8 cellular contexts compared by ENCODE assay signal in the genomic region with DNA sequence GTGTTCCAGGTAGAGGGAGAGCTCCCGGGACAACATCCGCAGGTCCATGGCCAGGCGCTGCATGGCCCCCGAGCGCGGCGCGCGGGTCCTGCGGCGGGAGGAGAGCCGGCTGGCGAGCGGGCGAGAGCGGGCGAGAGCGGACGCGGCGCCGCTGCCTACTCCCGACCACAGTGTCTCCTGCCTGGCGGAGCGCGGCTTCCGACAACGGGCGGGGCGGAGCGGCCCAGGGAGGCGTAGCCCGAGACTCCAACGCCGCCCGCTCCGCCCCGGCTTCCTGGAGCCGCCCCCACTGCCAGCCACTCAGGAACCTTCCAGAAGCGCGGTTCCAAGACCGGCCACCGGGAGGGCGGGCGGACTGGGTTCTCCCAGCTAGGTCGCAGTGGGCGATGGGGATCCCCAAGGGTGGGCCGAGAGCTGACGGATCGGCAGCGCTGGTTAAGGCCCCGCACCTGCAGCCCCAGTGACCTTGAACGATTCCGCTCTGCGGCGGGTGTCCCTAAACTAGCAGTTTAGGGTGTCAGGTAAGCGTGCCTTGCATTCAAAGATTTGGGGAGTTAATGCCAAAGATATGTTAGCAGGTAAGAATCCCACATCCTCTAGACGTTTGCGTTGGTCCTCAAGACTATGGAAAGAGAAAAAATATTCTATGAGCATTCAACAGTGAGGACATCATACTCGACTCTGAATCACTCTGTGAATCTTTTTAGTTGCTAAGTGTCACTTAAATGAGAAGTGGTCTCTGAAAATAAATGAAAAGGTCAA. TPM values are rescaled to one million over a fixed set of nuclear protein-coding genes. Genes with fewer than 3 reads are reported as not detected.
DNase-seq lines count a peak whose midpoint lies in the region; FAIRE-seq and TF ChIP-seq lines count a peak whose summit lies in the region.

A gene with protein sequence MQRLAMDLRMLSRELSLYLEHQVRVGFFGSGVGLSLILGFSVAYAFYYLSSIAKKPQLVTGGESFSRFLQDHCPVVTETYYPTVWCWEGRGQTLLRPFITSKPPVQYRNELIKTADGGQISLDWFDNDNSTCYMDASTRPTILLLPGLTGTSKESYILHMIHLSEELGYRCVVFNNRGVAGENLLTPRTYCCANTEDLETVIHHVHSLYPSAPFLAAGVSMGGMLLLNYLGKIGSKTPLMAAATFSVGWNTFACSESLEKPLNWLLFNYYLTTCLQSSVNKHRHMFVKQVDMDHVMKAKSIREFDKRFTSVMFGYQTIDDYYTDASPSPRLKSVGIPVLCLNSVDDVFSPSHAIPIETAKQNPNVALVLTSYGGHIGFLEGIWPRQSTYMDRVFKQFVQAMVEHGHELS (minus strand): TSS at position 172 of the 762 bp plus-strand sequence. CDS start 109 bp downstream, at position 63.

- H3K9ac ChIP-seq in Loucy (ENCODE audit: low read depth, low read length, poor library complexity, severe bottlenecking) (peak within 1 kb of the TSS; percentile 81), subcutaneous abdominal adipose tissue (ENCODE audit: low read length in 5 of 5) (peak within 1 kb of the TSS; percentile 72 to 83 (median 79))

- in situ Hi-C loops in G401 (cut with HindIII; ENCODE audit: low sequenced_read_pairs) = no loop called here

- H3K4me1 ChIP-seq in Loucy (ENCODE audit: insufficient read depth, low read length, poor library complexity, severe bottlenecking) (peaks cover 26% of the 10 kb centered on the region), neuron (ENCODE audit: insufficient read depth, low read length) (peaks cover 9% of the 10 kb centered on the region), subcutaneous abdominal adipose tissue (ENCODE audit: control insufficient read depth in 5 of 5, insufficient read depth in 5 of 5, low read length in 5 of 5) (peaks cover 0 to 26% (median 17%) of the 10 kb centered on the region in 5 donors)

- H3K79me2 ChIP-seq in Loucy (ENCODE audit: insufficient read depth, low read length) = peaks cover 31% of the 10 kb centered on the region

- H3F3A ChIP-seq in Loucy (ENCODE audit: low read depth) = no peaks in the 10 kb centered on the region

- peak within 1 kb of the TSS; percentile 90 for H3K27ac ChIP-seq in subcutaneous abdominal adipose tissue (ENCODE audit: low read depth, low read length)

- FAIRE-seq in H54 (lab: Jason Lieb, UNC) = no peak

- H2AFZ ChIP-seq in Loucy (ENCODE audit: low read length) = peak within 1 kb of the TSS; percentile 98
- H2AFZ ChIP-seq in neuron (ENCODE audit: low read depth, low read length) = peak within 1 kb of the TSS; percentile 94

- TF ChIP-seq POLR2A in H54 (IDR thresholded peaks at IDR 0.05; ENCODE audit: low read depth, low read length) = peak; percentile 92

- no peaks in the 10 kb centered on the region for H3K27me3 ChIP-seq in Loucy (ENCODE audit: insufficient read depth, low read length, poor library complexity, severe bottlenecking)
- no peaks in the 10 kb centered on the region for H3K27me3 ChIP-seq in neuron (ENCODE audit: insufficient read depth, low read length)
- no peaks in the 10 kb centered on the region for H3K27me3 ChIP-seq in subcutaneous abdominal adipose tissue (ENCODE audit: control insufficient read depth in 5 of 5, insufficient read depth in 4 of 5, low read length in 5 of 5)

- no peaks in the 10 kb centered on the region for H3K36me3 ChIP-seq in Loucy (ENCODE audit: insufficient read depth, low read length)
- H3K36me3 ChIP-seq in neuron (ENCODE audit: insufficient read depth, low read length) = peaks cover 8% of the 10 kb centered on the region
- H3K36me3 ChIP-seq in subcutaneous abdominal adipose tissue (ENCODE audit: control insufficient read depth in 5 of 5, insufficient read depth in 5 of 5, low read length in 5 of 5) = peaks cover 0 to 3% (median 0%) of the 10 kb centered on the region in 5 donors

- H3K4me3 ChIP-seq in Loucy (ENCODE audit: low read length, poor library complexity, severe bottlenecking) (peak within 1 kb of the TSS; percentile 99), foreskin fibroblast (ENCODE audit: low read depth in 1 of 2, low read length in 2 of 2) (peak within 1 kb of the TSS; percentile 59 to 65), neuron (ENCODE audit: low read length) (peak within 1 kb of the TSS; percentile 86), subcutaneous abdominal adipose tissue (ENCODE audit: low read depth in 1 of 5, low read length in 5 of 5) (peak within 1 kb of the TSS; percentile 88 to 95 (median 89))

- H4K20me1 ChIP-seq in Loucy (ENCODE audit: insufficient read depth, low read length, poor library complexity, severe bottlenecking) = peaks cover 8% of the 10 kb centered on the region

- TF ChIP-seq CTCF in Loucy (conservative IDR thresholded peaks at IDR 0.05; ENCODE audit: low read length) (peak; percentile 29), foreskin fibroblast (IDR thresholded peaks at IDR 0.05; ENCODE audit: low read depth, low read length) (peak; percentile 36)

- H3K9me3 ChIP-seq in Loucy (ENCODE audit: insufficient read depth, low read depth, low read length) = no peaks in the 10 kb centered on the region
- no peaks in the 10 kb centered on the region for H3K9me3 ChIP-seq in neuron (ENCODE audit: low read length)
- H3K9me3 ChIP-seq in subcutaneous abdominal adipose tissue (ENCODE audit: control insufficient read depth in 5 of 5, low read length in 5 of 5) = no peaks in the 10 kb centered on the region

- no peaks in the 10 kb centered on the region for H3K9me2 ChIP-seq in Loucy (replicated peaks; ENCODE audit: low read depth, low read length)

- H3K4me2 ChIP-seq in Loucy (ENCODE audit: low read depth, low read length, poor library complexity, severe bottlenecking) = peak within 1 kb of the TSS; percentile 82

- DNase-seq in G401 (ENCODE audit: low spot score) = peak; percentile 95
- DNase-seq in H54 (ENCODE audit: insufficient read length, low spot score) = peak; percentile 58
- DNase-seq in SHP77 treated with DMSO at 0.1 percent for 48 hours (lab: John Stamatoyannopoulos, UW) = peak; percentile 67
- peak; percentile 90 for DNase-seq in activated gamma-delta T cell (lab: John Stamatoyannopoulos, UW)
- DNase-seq in foreskin fibroblast = peak; percentile 90 to 97

RNA-seq across cellular contexts. Expression of the gene that starts here (rescaled TPM):
- 31.2 and 31.3 TPM in 2 replicates for total RNA-seq in G401 (2014; rRNA removed; shearing (Covaris generic))

Comparison
In these comparisons a context has a peak if more than half of its experiments do, and no peak if none do; other contexts are left out.
1. Peak in every context shown above with its lines: DNase-seq, H3K4me3 ChIP-seq and H3K27ac ChIP-seq.